In the genomic region with DNA sequence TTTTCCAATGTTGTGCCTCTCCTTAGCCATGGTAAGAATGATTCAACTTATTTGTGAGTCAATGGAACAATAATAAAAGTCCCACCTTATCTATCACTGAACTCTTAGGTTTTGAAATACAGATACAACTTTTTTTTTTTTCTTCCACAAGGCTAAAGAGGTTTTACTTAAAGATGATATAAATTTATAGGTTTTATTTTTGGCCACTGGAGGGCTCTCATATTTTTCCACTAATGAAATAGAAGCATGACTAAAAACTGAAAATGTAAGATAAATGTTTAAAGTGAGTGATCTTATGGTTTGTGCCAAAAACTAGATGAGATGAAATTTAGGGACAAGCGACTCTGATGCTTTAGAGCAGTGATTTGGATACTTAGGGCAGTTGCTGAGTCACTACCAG, we compare ENCODE assay signal across 12 cellular contexts.
A peak's percentile ranks its signal among the peaks of the same experiment; 100 is the strongest.
DNase-seq lines count a peak whose midpoint lies in the region; ATAC-seq, FAIRE-seq and TF ChIP-seq lines count a peak whose summit lies in the region.
"Had no signal": no experiment of that assay in that cellular context is flagged by ENCODE, and none has a peak within 500 bp of the region (broad histone marks: within the 10 kb centered on the region; RNA-seq: fewer than 3 reads in every experiment).

No MANE protein-coding gene starts in this region.

- TF ChIP-seq POLR2A in GM12878 (IDR thresholded peaks at IDR 0.05; ENCODE audit: low read depth, low read length) = no peak

- ATAC-seq in GM12878 (peak; percentile 15; the same call in 1 of the 3 replicates), GM18873 (IDR thresholded peaks at IDR 0.05; ENCODE audit: low FRiP score, unreplicated experiment) (no peak), T-helper 17 cell (no peak)
- no peak for ATAC-seq in CD8-positive, alpha-beta T cell
- ATAC-seq: stimulated activated naive CD8-positive, alpha-beta T cell treated with anti-CD3 and anti-CD28 coated beads, Interleukin-15, amount 100 ng/mL, for 72 hours; WTC11 had no signal

- H3K4me1 ChIP-seq in KMS-11 (ENCODE audit: low read depth, poor library complexity, severe bottlenecking) (peaks cover 53% of the 10 kb centered on the region), GM12878 (ENCODE audit: control insufficient read depth, insufficient read depth, low read length) (no peaks in the 10 kb centered on the region)
- H3K4me1 ChIP-seq in CD8-positive, alpha-beta T cell (ENCODE audit: insufficient read depth, low read length) = no peaks in the 10 kb centered on the region

- in situ Hi-C loops in GM12878 (cut with MboI) = no loop called here

- FAIRE-seq in GM12878 (lab: Jason Lieb, UNC) = no peak

- 4% methylated on average over 1 of the region's 1 CpG for WGBS in GM12878 (ENCODE audit: insufficient coverage, insufficient replicate concordance, low lambda C conversion rate, missing lambda C conversion rate)

- H3K27ac Mint-ChIP-seq in CD8-positive, alpha-beta T cell = no peak overlapping the region
- no peak overlapping the region for H3K27ac Mint-ChIP-seq in T-helper 17 cell
- H3K27ac Mint-ChIP-seq: activated T-cell treated with anti-CD3 and anti-CD28 coated beads, Interleukin-2, amount 50 U/mL, for 24 hours; stimulated activated naive CD8-positive, alpha-beta T cell treated with anti-CD3 and anti-CD28 coated beads, Interleukin-15, amount 100 ng/mL, for 72 hours; WTC11 had no signal

- H3K27me3 ChIP-seq in KMS-11 (ENCODE audit: insufficient read depth, low read depth) (no peaks in the 10 kb centered on the region), GM12878 (replicated peaks in 1 of 2; ENCODE audit: control insufficient read depth in 2 of 2, insufficient read depth in 2 of 2, low read length in 1 of 2) (no peaks in the 10 kb centered on the region)
- H3K27me3 ChIP-seq in CD8-positive, alpha-beta T cell (ENCODE audit: insufficient read depth, low read length) = no peaks in the 10 kb centered on the region

- no peaks in the 10 kb centered on the region for H3K9me3 ChIP-seq in GM12878 (replicated peaks; ENCODE audit: control insufficient read depth, insufficient read depth, low read length)
- no peaks in the 10 kb centered on the region for H3K9me3 ChIP-seq in CD8-positive, alpha-beta T cell (ENCODE audit: low read length)
- no peaks in the 10 kb centered on the region for H3K9me3 ChIP-seq in T-helper 17 cell (ENCODE audit: control insufficient read depth, low read length, poor library complexity, severe bottlenecking)

- H2AFZ ChIP-seq in KMS-11 (ENCODE audit: low read depth) = peak overlapping the region; percentile 15; the same call in 1 of the 2 replicates
- H2AFZ ChIP-seq in GM12878 (ENCODE audit: control insufficient read depth, low read depth, low read length) = no peak overlapping the region

- DNase-seq in AG09319 (ENCODE audit: extremely low read depth, low read depth) (no peak), GM12878 (ENCODE audit: low read depth, low spot score) (no peak), inferior parietal cortex (ENCODE audit: extremely low spot score) (peak; percentile 34), NCI-H774 (lab: John Stamatoyannopoulos, UW) (no peak), T-helper 17 cell (no peak)
- no peak for DNase-seq in CD8-positive, alpha-beta T cell
- DNase-seq: activated T-cell treated with anti-CD3 and anti-CD28 coated beads, Interleukin-2, amount 50 U/mL, for 24 hours; effector memory CD4-positive, alpha-beta T cell; stimulated activated naive CD8-positive, alpha-beta T cell treated with anti-CD3 and anti-CD28 coated beads, Interleukin-15, amount 100 ng/mL, for 72 hours had no signal

- TF ChIP-seq RAD21 in GM12878 (IDR thresholded peaks at IDR 0.05; ENCODE audit: insufficient read depth, low read depth, low read length) = peak; percentile 14; the same call in 1 of the 2 replicates

- H4K20me1 ChIP-seq in KMS-11 (ENCODE audit: insufficient read depth) (no peaks in the 10 kb centered on the region), GM12878 (ENCODE audit: control insufficient read depth, insufficient read depth) (no peaks in the 10 kb centered on the region)

- TF ChIP-seq CTCF in AG09319 (IDR thresholded peaks at IDR 0.05; ENCODE audit: low read depth, low read length) = peak; percentile 26
- peak; percentile 75 for TF ChIP-seq CTCF in KMS-11 (conservative IDR thresholded peaks at IDR 0.05; ENCODE audit: low read depth, low read length)
- TF ChIP-seq CTCF in GM12878 (IDR thresholded peaks at IDR 0.05 in 2 of 3, conservative IDR thresholded peaks at IDR 0.05 in 1 of 3; ENCODE audit: control insufficient read depth in 2 of 3, extremely low read depth in 1 of 3, insufficient read depth in 1 of 3, low read depth in 3 of 3, low read length in 3 of 3) = no peak
- TF ChIP-seq CTCF in CD8-positive, alpha-beta T cell (IDR thresholded peaks at IDR 0.05) = no peak

- H3K4me3 Mint-ChIP-seq in CD8-positive, alpha-beta T cell = no peak overlapping the region
- H3K4me3 Mint-ChIP-seq in T-helper 17 cell = no peak overlapping the region
- H3K4me3 Mint-ChIP-seq: activated T-cell treated with anti-CD3 and anti-CD28 coated beads, Interleukin-2, amount 50 U/mL, for 24 hours; stimulated activated naive CD8-positive, alpha-beta T cell treated with anti-CD3 and anti-CD28 coated beads, Interleukin-15, amount 100 ng/mL, for 72 hours; WTC11 had no signal

- TF ChIP-seq EP300 in GM12878 (IDR thresholded peaks at IDR 0.05; ENCODE audit: borderline replicate concordance in 1 of 2, control insufficient read depth in 1 of 2, low read depth in 2 of 2, low read length in 2 of 2) = no peak

- H3K9me3 Mint-ChIP-seq in CD8-positive, alpha-beta T cell = peaks cover 5% of the 10 kb centered on the region

- H3K79me2 ChIP-seq in KMS-11 (ENCODE audit: insufficient read depth, low read depth) = no peaks in the 10 kb centered on the region
- H3K79me2 ChIP-seq in GM12878 (ENCODE audit: control insufficient read depth, insufficient read depth, low read length) = no peaks in the 10 kb centered on the region

- H3K4me1 Mint-ChIP-seq in CD8-positive, alpha-beta T cell (ENCODE audit: low read depth) = no peaks in the 10 kb centered on the region
- H3K4me1 Mint-ChIP-seq in T-helper 17 cell = no peaks in the 10 kb centered on the region
- H3K4me1 Mint-ChIP-seq: stimulated activated naive CD8-positive, alpha-beta T cell treated with anti-CD3 and anti-CD28 coated beads, Interleukin-15, amount 100 ng/mL, for 72 hours; WTC11 had no signal

- peak overlapping the region; percentile 10; the same call in 1 of the 2 replicates for H3K4me2 ChIP-seq in KMS-11
- no peak overlapping the region for H3K4me2 ChIP-seq in GM12878 (ENCODE audit: control insufficient read depth, insufficient read depth)

- BruUV-seq in GM12878 (replicated peaks; lab: Mats Ljungman, UMichigan) = no TSS peak

- CTCF ChIA-PET in GM12878 (lab: Yijun Ruan, JAX) = no interaction called here
- CTCF ChIA-PET in CD8-positive, alpha-beta T cell (lab: Charles Lee) = interaction anchor here (0.9 kb wide), 1 partner anchor 936 kb away, joined by 4 read pairs; no protein-coding TSS in a partner anchor

- H3K36me3 Mint-ChIP-seq in CD8-positive, alpha-beta T cell = no peaks in the 10 kb centered on the region
- H3K36me3 Mint-ChIP-seq in T-helper 17 cell (ENCODE audit: low read depth) = peaks cover 2% of the 10 kb centered on the region
- H3K36me3 Mint-ChIP-seq: WTC11 had no signal

- POLR2A ChIA-PET in GM12878 (lab: Charles Lee) = no interaction called here
- POLR2A ChIA-PET in CD8-positive, alpha-beta T cell (lab: Charles Lee) = no interaction called here

- H3K9ac ChIP-seq in KMS-11 = no peak overlapping the region
- no peak overlapping the region for H3K9ac ChIP-seq in GM12878 (ENCODE audit: control insufficient read depth, insufficient read depth, low read length)

- H3K27me3 Mint-ChIP-seq in CD8-positive, alpha-beta T cell (ENCODE audit: low read depth) = no peaks in the 10 kb centered on the region
- H3K27me3 Mint-ChIP-seq in T-helper 17 cell = no peaks in the 10 kb centered on the region
- H3K27me3 Mint-ChIP-seq: activated T-cell treated with anti-CD3 and anti-CD28 coated beads, Interleukin-2, amount 50 U/mL, for 24 hours; stimulated activated naive CD8-positive, alpha-beta T cell treated with anti-CD3 and anti-CD28 coated beads, Interleukin-15, amount 100 ng/mL, for 72 hours had no signal

- no peak overlapping the region for H3K4me3 ChIP-seq in KMS-11 (IDR thresholded peaks at IDR 0.05; ENCODE audit: insufficient read depth, low read depth, low read length)
- H3K4me3 ChIP-seq in GM12878 = no peak overlapping the region
- H3K4me3 ChIP-seq in CD8-positive, alpha-beta T cell (ENCODE audit: low read depth, low read length) = no peak overlapping the region

- SMC1A ChIA-PET in GM12878 (lab: Charles Lee; ENCODE audit: uncharacterized antibody, unreplicated experiment) = no interaction called here

- RAD21 ChIA-PET in GM12878 (lab: Charles Lee; ENCODE audit: unreplicated experiment) = no interaction called here

- intact Hi-C loops in GM12878 (cut with micrococcal nuclease; ENCODE audit: unreplicated experiment) = loop anchor here (10.0 kb wide), 1 partner anchor 964 kb away; no protein-coding TSS in a partner anchor
- intact Hi-C loops in CD8-positive, alpha-beta T cell (cut with DNase I, micrococcal nuclease) = no loop called here

- H3K27ac ChIP-seq in KMS-11 = no peak overlapping the region
- H3K27ac ChIP-seq in GM12878 (ENCODE audit: control insufficient read depth, insufficient read depth) = no peak overlapping the region
- H3K27ac ChIP-seq in CD8-positive, alpha-beta T cell (ENCODE audit: low read depth, low read length) = no peak overlapping the region

- H3K36me3 ChIP-seq in KMS-11 (ENCODE audit: insufficient read depth) = no peaks in the 10 kb centered on the region
- H3K36me3 ChIP-seq in GM12878 (ENCODE audit: control insufficient read depth in 2 of 2, insufficient read depth in 2 of 2, low read length in 1 of 2) = no peaks in the 10 kb centered on the region
- H3K36me3 ChIP-seq in CD8-positive, alpha-beta T cell (ENCODE audit: insufficient read depth, low read length) = no peaks in the 10 kb centered on the region

TF ChIP-seq in GM12878, 131 proteins besides CTCF, POLR2A, EP300 and RAD21:
- TF ChIP-seq NR2F1 (conservative IDR thresholded peaks at IDR 0.05) = no peak
- TF ChIP-seq MTA2 (IDR thresholded peaks at IDR 0.05; ENCODE audit: low read depth) = no peak
- no peak for TF ChIP-seq SP1 (IDR thresholded peaks at IDR 0.05; ENCODE audit: low read depth, low read length)
- no peak for TF ChIP-seq EGR1 (IDR thresholded peaks at IDR 0.05; ENCODE audit: borderline replicate concordance in 1 of 2, low read depth in 2 of 2, low read length in 2 of 2)
- no peak for TF ChIP-seq BACH1 (IDR thresholded peaks at IDR 0.05; ENCODE audit: borderline replicate concordance)
- TF ChIP-seq JUNB (IDR thresholded peaks at IDR 0.05) = no peak
TF ChIP-seq in GM12878: peak in this region for 0.

Comparison
In these comparisons a context has a peak if more than half of its experiments do, and no peak if none do; other contexts are left out.
1. CTCF ChIP-seq: peak in AG09319 (single experiment) and KMS-11 (single experiment); none in GM12878 (0 of 3) and CD8-positive, alpha-beta T cell (single experiment).